5 cellular contexts compared by ENCODE assay signal in the genomic region with DNA sequence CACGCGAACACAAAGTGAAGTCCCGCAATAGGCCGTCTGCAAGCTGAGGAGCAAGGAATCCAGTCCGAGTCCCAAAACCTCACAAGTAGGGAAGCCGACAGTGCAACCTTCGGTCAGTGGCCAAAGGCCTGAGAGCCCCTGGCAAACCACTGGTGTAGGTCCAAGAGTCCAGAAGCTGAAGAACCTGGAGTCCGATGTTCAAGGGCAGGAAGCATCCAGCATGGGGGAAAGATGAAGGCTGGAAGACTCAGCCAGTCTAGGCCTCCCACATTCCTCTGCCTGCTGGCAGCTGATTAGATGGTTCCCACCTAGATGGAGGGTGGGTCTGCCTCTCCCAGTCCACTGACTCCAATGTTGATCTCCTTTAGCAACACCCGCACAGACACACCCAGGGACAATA.
A peak's percentile ranks its signal among the peaks of the same experiment; 100 is the strongest.
DNase-seq lines count a peak whose midpoint lies in the region; FAIRE-seq and TF ChIP-seq lines count a peak whose summit lies in the region.
"Not testable (repeated sequence)": the region's sequence is repeated elsewhere in the genome, so short reads cannot be mapped to it uniquely, and the experiment has no call there.

No MANE protein-coding gene starts in this region.

- not testable (repeated sequence) for H3K23ac ChIP-seq in neuronal stem cell (ENCODE audit: low read depth, low read length, poor library complexity)

- POLR2A ChIA-PET in HEK293 (lab: Yijun Ruan, JAX): not testable (repeated sequence)

- not testable (repeated sequence) for DNase-seq in astrocyte (ENCODE audit: low read depth); neuronal stem cell (ENCODE audit: low spot score)
- DNase-seq in right atrium auricular region (ENCODE audit: low spot score) (peak; percentile 49), lower leg skin (ENCODE audit: low spot score in 2 of 2) (peak; percentile 9 to 54)

- H3K36me3 ChIP-seq in HEK293 (ENCODE audit: control insufficient read depth in 2 of 2, insufficient read depth in 1 of 2, low read length in 2 of 2); astrocyte (ENCODE audit: insufficient read depth, low read length); right atrium auricular region; neuronal stem cell (replicated peaks in 1 of 2; ENCODE audit: control insufficient read depth in 2 of 2, insufficient read depth in 2 of 2, low read length in 2 of 2): not testable (repeated sequence)

- H3K27ac Mint-ChIP-seq in astrocyte (ENCODE audit: unreplicated experiment): peak overlapping the region; percentile 14

- H2BK15ac ChIP-seq in neuronal stem cell (ENCODE audit: low read length): not testable (repeated sequence)

- H3K27me3 Mint-ChIP-seq in astrocyte (ENCODE audit: low read depth, unreplicated experiment): peaks cover 24% of the 10 kb centered on the region

- not testable (repeated sequence) for H4K91ac ChIP-seq in neuronal stem cell (ENCODE audit: low read depth, low read length, poor library complexity)

- not testable (repeated sequence) for H3K4me1 ChIP-seq in HEK293 (ENCODE audit: control insufficient read depth, insufficient read depth, low read length); astrocyte (ENCODE audit: insufficient read depth, low read length); right atrium auricular region; neuronal stem cell (ENCODE audit: control insufficient read depth in 2 of 2, insufficient read depth in 1 of 2, low read depth in 1 of 2, low read length in 2 of 2)

- not testable (repeated sequence) for H3K4ac ChIP-seq in neuronal stem cell (ENCODE audit: low read length)

- H3K4me3 ChIP-seq in HEK293 (ENCODE audit: low read depth, low read length); astrocyte (ENCODE audit: insufficient read depth, low read depth, low read length); right atrium auricular region; lower leg skin (ENCODE audit: low read depth, poor library complexity, severe bottlenecking); neuronal stem cell (ENCODE audit: low read length in 2 of 2): not testable (repeated sequence)

- H3K79me1 ChIP-seq in neuronal stem cell (ENCODE audit: low read depth, low read length): not testable (repeated sequence)

- not testable (repeated sequence) for H3K4me2 ChIP-seq in astrocyte (ENCODE audit: low read length); neuronal stem cell (ENCODE audit: insufficient read depth, low read length, poor library complexity, severe bottlenecking)

- TF ChIP-seq POLR2A in lower leg skin (IDR thresholded peaks at IDR 0.05): not testable (repeated sequence)

- H3K9ac ChIP-seq in astrocyte (ENCODE audit: low read length); neuronal stem cell (ENCODE audit: low read depth, low read length, poor library complexity): not testable (repeated sequence)

- H2BK12ac ChIP-seq in neuronal stem cell (ENCODE audit: low read length): not testable (repeated sequence)

- not testable (repeated sequence) for H3K27me3 ChIP-seq in astrocyte (ENCODE audit: insufficient read depth, low read length); right atrium auricular region; neuronal stem cell (ENCODE audit: control insufficient read depth in 3 of 3, insufficient read depth in 3 of 3, low read depth in 1 of 3, low read length in 3 of 3)

- H2BK120ac ChIP-seq in neuronal stem cell (ENCODE audit: low read depth, low read length): not testable (repeated sequence)

- not testable (repeated sequence) for H3K4me1 Mint-ChIP-seq in astrocyte (ENCODE audit: low read depth, unreplicated experiment)

- not testable (repeated sequence) for FAIRE-seq in astrocyte (lab: Jason Lieb, UNC)

- not testable (repeated sequence) for H3K9me3 Mint-ChIP-seq in astrocyte (ENCODE audit: unreplicated experiment)

- not testable (repeated sequence) for H4K8ac ChIP-seq in neuronal stem cell (ENCODE audit: low read depth, low read length)

- H2AFZ ChIP-seq in astrocyte (ENCODE audit: low read depth, low read length); neuronal stem cell (ENCODE audit: low read length): not testable (repeated sequence)

- not testable (repeated sequence) for H3K9me3 ChIP-seq in HEK293 (ENCODE audit: control insufficient read depth, insufficient read depth, low read depth, low read length); astrocyte (ENCODE audit: insufficient read depth, low read depth, low read length); right atrium auricular region; neuronal stem cell (replicated peaks in 1 of 2; ENCODE audit: control insufficient read depth in 2 of 2, insufficient read depth in 1 of 2, low read depth in 1 of 2, low read length in 2 of 2)

- intact Hi-C loops in lower leg skin (cut with DNase I; ENCODE audit: low total_unique reads): not testable (repeated sequence)

- TF ChIP-seq CTCF in HEK293 (tag by site-specific recombination; IDR thresholded peaks at IDR 0.05); astrocyte (IDR thresholded peaks at IDR 0.05; ENCODE audit: insufficient read depth, low read depth, low read length); right atrium auricular region (IDR thresholded peaks at IDR 0.05); lower leg skin (IDR thresholded peaks at IDR 0.05): not testable (repeated sequence)

- peak overlapping the region; percentile 15 for H3K18ac ChIP-seq in neuronal stem cell (ENCODE audit: low read length)

- not testable (repeated sequence) for H2BK5ac ChIP-seq in neuronal stem cell (ENCODE audit: low read length)

- H3K14ac ChIP-seq in neuronal stem cell (ENCODE audit: low read length): not testable (repeated sequence)

- H3K4me3 Mint-ChIP-seq in astrocyte (ENCODE audit: unreplicated experiment): not testable (repeated sequence)

- WGBS in lower leg skin, 2 donors: 93 to 96% methylated on average over 9 of the region's 9 CpGs
- WGBS in neuronal stem cell (ENCODE audit: extremely low coverage in 2 of 2, insufficient read length in 2 of 2, insufficient replicate concordance in 1 of 2), 2 donors: no CpG with 5 or more reads among the region's 9 CpGs

- not testable (repeated sequence) for H3K79me2 ChIP-seq in astrocyte (ENCODE audit: insufficient read depth, low read length)

- CTCF ChIA-PET in HEK293 (lab: Yijun Ruan, JAX): interaction anchor here (1.2 kb wide), 1 partner anchor 133 kb away, joined by 4 read pairs; no protein-coding TSS in a partner anchor

- H3K27ac ChIP-seq in HEK293 (ENCODE audit: extremely low read depth, low read depth, low read length); astrocyte (ENCODE audit: low read depth, low read length); right atrium auricular region; neuronal stem cell (replicated peaks; ENCODE audit: low read length): not testable (repeated sequence)

- H2AK5ac ChIP-seq in neuronal stem cell (ENCODE audit: low read depth, low read length): not testable (repeated sequence)

- not testable (repeated sequence) for H3K36me3 Mint-ChIP-seq in astrocyte (ENCODE audit: low read depth, unreplicated experiment)

- not testable (repeated sequence) for H4K20me1 ChIP-seq in astrocyte (ENCODE audit: insufficient read depth, low read length)

TF ChIP-seq in HEK293, 187 proteins besides CTCF, POLR2A, EP300 and RAD21:
- 0 out of 2 replicates have a peak, but pooled peaks have one; percentile 16 for TF ChIP-seq KLF1 (tag by site-specific recombination; IDR thresholded peaks at IDR 0.05)
